ENCODE assay signal across 13 cellular contexts in genomic region chr3:114178770-114179368, GRCh38. TPM values are rescaled to one million over a fixed set of nuclear protein-coding genes. Genes with fewer than 3 reads are reported as not detected.
A peak's percentile ranks its signal among the peaks of the same experiment; 100 is the strongest.
DNase-seq lines count a peak whose midpoint lies in the region; ATAC-seq, FAIRE-seq and TF ChIP-seq lines count a peak whose summit lies in the region.
"Had no signal": no experiment of that assay in that cellular context is flagged by ENCODE, and none has a peak within 500 bp of the region (broad histone marks: within the 10 kb centered on the region; RNA-seq: fewer than 3 reads in every experiment).

TSS of gene DRD3 (minus strand) at chr3:114179052. CDS start at chr3:114171992, 7,060 bp downstream.

- POLR2A ChIA-PET in activated CD4-positive, alpha-beta T cell treated with anti-CD3 and anti-CD28 coated beads for 36 hours (lab: Charles Lee) = no interaction called here
- POLR2A ChIA-PET in H1 (lab: Charles Lee; ENCODE audit: partially characterized antibody) = interaction anchor here (1.2 to 1.8 kb wide), 2 partner anchors 10 to 24 kb away, joined by 3 to 9 read pairs; no protein-coding TSS in a partner anchor

- H3K4me3 ChIP-seq in H1 (ENCODE audit: extremely low read depth in 1 of 4, insufficient read depth in 2 of 4, low read depth in 3 of 4, low read length in 4 of 4) = no peak within 1 kb of the TSS
- no peak within 1 kb of the TSS for H3K4me3 ChIP-seq in transverse colon
- no peak within 1 kb of the TSS for H3K4me3 ChIP-seq in psoas muscle
- H3K4me3 ChIP-seq: ovary had no signal

- H3K4me3 Mint-ChIP-seq in activated CD4-positive, alpha-beta T cell treated with anti-CD3 and anti-CD28 coated beads for 36 hours = no peak within 1 kb of the TSS
- no peak within 1 kb of the TSS for H3K4me3 Mint-ChIP-seq in neural crest cell
- H3K4me3 Mint-ChIP-seq: IgD-negative memory B cell; stimulated activated naive B cell treated with anti-CD40 and anti-IgM and Interleukin-4, amounts not matched to agents 10 μg/mL and 1 μg/mL and 100 μg/mL, for 72 hours had no signal

- H3K27ac ChIP-seq in H1 (ENCODE audit: low read depth, low read length) = no peak within 1 kb of the TSS
- no peak within 1 kb of the TSS for H3K27ac ChIP-seq in transverse colon
- no peak within 1 kb of the TSS for H3K27ac ChIP-seq in psoas muscle
- H3K27ac ChIP-seq: ovary had no signal

- H3K27me3 ChIP-seq in H1 (replicated peaks in 1 of 4; ENCODE audit: control insufficient read depth in 3 of 4, extremely low read depth in 1 of 4, insufficient read depth in 3 of 4, low read length in 3 of 4) = no peaks in the 10 kb centered on the region
- H3K27me3 ChIP-seq in transverse colon = no peaks in the 10 kb centered on the region
- no peaks in the 10 kb centered on the region for H3K27me3 ChIP-seq in psoas muscle (ENCODE audit: insufficient read depth in 3 of 3, low read length in 2 of 3)
- H3K27me3 ChIP-seq: ovary had no signal

- TF ChIP-seq EP300 in H1 (IDR thresholded peaks at IDR 0.05; ENCODE audit: borderline replicate concordance in 1 of 2, low read depth in 2 of 2, low read length in 2 of 2) (no peak), transverse colon (IDR thresholded peaks at IDR 0.05; ENCODE audit: low read depth) (no peak)

- H3K23ac ChIP-seq in H1 (ENCODE audit: insufficient read length) = no peak within 1 kb of the TSS

- TF ChIP-seq CTCF in H1 (IDR thresholded peaks at IDR 0.05; ENCODE audit: control extremely low read depth in 1 of 3, insufficient read depth in 1 of 3, low read depth in 1 of 3, low read length in 3 of 3) = no peak
- no peak for TF ChIP-seq CTCF in neural crest cell (conservative IDR thresholded peaks at IDR 0.05)
- TF ChIP-seq CTCF in transverse colon (IDR thresholded peaks at IDR 0.05) = no peak
- TF ChIP-seq CTCF in psoas muscle (IDR thresholded peaks at IDR 0.05) = no peak

- H3K27ac Mint-ChIP-seq in activated CD4-positive, alpha-beta T cell treated with anti-CD3 and anti-CD28 coated beads for 36 hours = no peak within 1 kb of the TSS
- H3K27ac Mint-ChIP-seq in neural crest cell (ENCODE audit: unreplicated experiment) = no peak within 1 kb of the TSS
- H3K27ac Mint-ChIP-seq: stimulated activated naive B cell treated with anti-CD40 and anti-IgM and Interleukin-4, amounts not matched to agents 10 μg/mL and 1 μg/mL and 100 μg/mL, for 72 hours had no signal

- H3K36me3 Mint-ChIP-seq in activated CD4-positive, alpha-beta T cell treated with anti-CD3 and anti-CD28 coated beads for 36 hours (ENCODE audit: low read depth) = no peaks in the 10 kb centered on the region
- H3K36me3 Mint-ChIP-seq in neural crest cell (ENCODE audit: low read depth) = no peaks in the 10 kb centered on the region

- no peak for TF ChIP-seq RAD21 in H1 (IDR thresholded peaks at IDR 0.05 in 1 of 2, conservative IDR thresholded peaks at IDR 0.05 in 1 of 2; ENCODE audit: low read depth in 2 of 2, low read length in 2 of 2)

- no peaks in the 10 kb centered on the region for H3K79me1 ChIP-seq in H1 (ENCODE audit: low read depth, low read length)

- no peak within 1 kb of the TSS for H2BK15ac ChIP-seq in H1 (ENCODE audit: low read length)

- no peaks in the 10 kb centered on the region for H4K20me1 ChIP-seq in H1 (replicated peaks in 1 of 2; ENCODE audit: control insufficient read depth in 1 of 2, insufficient read depth in 2 of 2, low read length in 2 of 2)

- H4K8ac ChIP-seq in H1 (ENCODE audit: extremely low read depth, insufficient read depth, low read length) = no peak within 1 kb of the TSS

- no peak within 1 kb of the TSS for H2BK120ac ChIP-seq in H1 (replicated peaks; ENCODE audit: low read depth, low read length)

- H3K4me1 ChIP-seq in H1 (replicated peaks in 1 of 4; ENCODE audit: control insufficient read depth in 3 of 4, insufficient read depth in 4 of 4, low read length in 3 of 4) (peaks cover 0 to 7% (median 1%) of the 10 kb centered on the region in 4 experiments; a peak in 2 of 7 replicates), transverse colon (no peaks in the 10 kb centered on the region), psoas muscle (peaks cover 8% of the 10 kb centered on the region)

- H3K9ac ChIP-seq in H1 (replicated peaks in 1 of 4; ENCODE audit: extremely low read depth in 1 of 4, low read depth in 3 of 4, low read length in 3 of 4) = no peak within 1 kb of the TSS

- no peaks in the 10 kb centered on the region for H3K23me2 ChIP-seq in H1 (ENCODE audit: low read depth, low read length)

- in situ Hi-C loops in transverse colon (cut with MboI; ENCODE audit: low pct_ligation_motif_present in 1 of 4, low pct_unique_long_range_greater_than_20kb in 1 of 4, low sequenced_read_pairs in 3 of 4) = no loop called here

- CTCF ChIA-PET in activated CD4-positive, alpha-beta T cell treated with anti-CD3 and anti-CD28 coated beads for 36 hours (lab: Charles Lee) = interaction anchor here (0.6 to 1.1 kb wide), 4 partner anchors 10 to 1272 kb away, joined by 3 read pairs; no protein-coding TSS in a partner anchor
- CTCF ChIA-PET in H1 (lab: Charles Lee; ENCODE audit: partially characterized antibody) = interaction anchor here (0.7 to 2.2 kb wide), 21 partner anchors 10 to 240 kb away, joined by 3 to 10 read pairs (median 4); no protein-coding TSS in a partner anchor

- TF ChIP-seq POLR2A in H1 (IDR thresholded peaks at IDR 0.05; ENCODE audit: control extremely low read depth in 1 of 2, low read depth in 2 of 2, low read length in 2 of 2) = no peak
- TF ChIP-seq POLR2A in transverse colon (IDR thresholded peaks at IDR 0.05) = no peak

- no peak within 1 kb of the TSS for H3K4ac ChIP-seq in H1 (replicated peaks; ENCODE audit: insufficient read length, low read depth, low read length)

- H4K5ac ChIP-seq in H1 (ENCODE audit: insufficient read length, low read depth, low read length) = no peak within 1 kb of the TSS

- no peaks in the 10 kb centered on the region for H3K79me2 ChIP-seq in H1 (ENCODE audit: control insufficient read depth in 1 of 2, insufficient read depth in 2 of 2, low read length in 2 of 2)

- peak within 1 kb of the TSS in 1 of 2 experiments; percentile 45; a peak in 2 of 4 replicates for H3K4me2 ChIP-seq in H1 (ENCODE audit: insufficient read depth in 1 of 2, low read depth in 2 of 2, low read length in 2 of 2)

- H3K9me3 ChIP-seq in H1 (ENCODE audit: insufficient read depth in 2 of 2, low read depth in 1 of 2, low read length in 1 of 2) (no peaks in the 10 kb centered on the region), transverse colon (no peaks in the 10 kb centered on the region), psoas muscle (no peaks in the 10 kb centered on the region)
- H3K9me3 ChIP-seq: ovary had no signal

- H3K27me3 Mint-ChIP-seq in activated CD4-positive, alpha-beta T cell treated with anti-CD3 and anti-CD28 coated beads for 36 hours = peaks cover 13% of the 10 kb centered on the region
- peaks cover 72% of the 10 kb centered on the region for H3K27me3 Mint-ChIP-seq in neural crest cell (ENCODE audit: low read depth)

- no peak for ATAC-seq in activated CD4-positive, alpha-beta T cell treated with anti-CD3 and anti-CD28 coated beads for 36 hours
- ATAC-seq in psoas muscle = no peak
- ATAC-seq in GM21737 (IDR thresholded peaks at IDR 0.05; ENCODE audit: unreplicated experiment) = no peak

- intact Hi-C loops in activated CD4-positive, alpha-beta T cell treated with anti-CD3 and anti-CD28 coated beads for 36 hours (cut with DNase I, micrococcal nuclease) = no loop called here
- intact Hi-C loops in transverse colon (cut with DNase I; ENCODE audit: low total_unique reads) = no loop called here
- intact Hi-C loops in psoas muscle (cut with DNase I) = no loop called here

- no peak within 1 kb of the TSS for H2AK5ac ChIP-seq in H1 (ENCODE audit: low read depth, low read length)

- no peak within 1 kb of the TSS for H3K14ac ChIP-seq in H1 (ENCODE audit: insufficient read length)

- no peak within 1 kb of the TSS for H2AFZ ChIP-seq in H1 (ENCODE audit: low read length)

- H2BK12ac ChIP-seq in H1 (ENCODE audit: low read depth, low read length) = no peak within 1 kb of the TSS

- H4K91ac ChIP-seq in H1 (replicated peaks; ENCODE audit: insufficient read length, low read length) = no peak within 1 kb of the TSS

- peaks cover under 1% of the 10 kb centered on the region for H3K9me3 Mint-ChIP-seq in activated CD4-positive, alpha-beta T cell treated with anti-CD3 and anti-CD28 coated beads for 36 hours (ENCODE audit: low read depth)
- H3K9me3 Mint-ChIP-seq in neural crest cell = peaks cover 2% of the 10 kb centered on the region

- H3K4me1 Mint-ChIP-seq in activated CD4-positive, alpha-beta T cell treated with anti-CD3 and anti-CD28 coated beads for 36 hours = peaks cover 4% of the 10 kb centered on the region
- no peaks in the 10 kb centered on the region for H3K4me1 Mint-ChIP-seq in neural crest cell

- no peak within 1 kb of the TSS for H3K18ac ChIP-seq in H1 (ENCODE audit: extremely low read depth, low read length)

- H3K36me3 ChIP-seq in H1 (ENCODE audit: control insufficient read depth in 2 of 4, insufficient read depth in 4 of 4, low read length in 3 of 4) (no peaks in the 10 kb centered on the region), transverse colon (no peaks in the 10 kb centered on the region), psoas muscle (ENCODE audit: insufficient read depth in 1 of 2, low read depth in 1 of 2) (no peaks in the 10 kb centered on the region)
- H3K36me3 ChIP-seq: ovary had no signal

- H2BK5ac ChIP-seq in H1 (ENCODE audit: low read depth, low read length) = no peak within 1 kb of the TSS

- peak; percentile 93 for FAIRE-seq in H1 (lab: Jason Lieb, UNC)
- FAIRE-seq: TTC549 had no signal

- H2BK20ac ChIP-seq in H1 (ENCODE audit: low read length) = no peak within 1 kb of the TSS

- WGBS in H1 (ENCODE audit: extremely low coverage in 1 of 2, insufficient coverage in 1 of 2, insufficient read length in 1 of 2, insufficient replicate concordance in 2 of 2, low coverage in 1 of 2, low lambda C conversion rate in 2 of 2, missing lambda C conversion rate in 1 of 2), 2 experiments = 21% methylated on average over 7 of the region's 7 CpGs; no CpG with 5 or more reads in 1 of the 2 experiments
- WGBS in transverse colon (ENCODE audit: low coverage in 1 of 2), 2 donors = 28 to 41% methylated on average over 6 to 7 of the region's 7 CpGs
- WGBS in psoas muscle, 3 donors = 2 to 5% (median 3%) methylated on average over 7 of the region's 7 CpGs

- H3K56ac ChIP-seq in H1 (replicated peaks; ENCODE audit: insufficient read length, low read depth, low read length) = no peak within 1 kb of the TSS

- DNase-seq in activated CD4-positive, alpha-beta T cell treated with anti-CD3 and anti-CD28 coated beads for 36 hours = peak; percentile 49
- no peak for DNase-seq in activated CD4-positive, alpha-beta T cell treated with anti-CD3 and anti-CD28 coated beads, Interleukin-2, amount 50 U/mL, for 1 hour
- DNase-seq in RKO (ENCODE audit: low spot score) (peak; percentile 41), H1 (ENCODE audit: low read depth in 1 of 2, low spot score in 2 of 2) (peak in 1 of 2 experiments; percentile 63), neural crest cell (ENCODE audit: low read depth, low spot score) (peak; percentile 51), transverse colon (no peak), psoas muscle (no peak)
- DNase-seq: cortex of kidney; stimulated activated naive B cell treated with anti-CD40 and anti-IgM and Interleukin-4, amounts not matched to agents 10 μg/mL and 1 μg/mL and 100 μg/mL, for 72 hours had no signal

RNA-seq across cellular contexts. Expression of gene DRD3, which starts in this region (rescaled TPM):
- total RNA-seq in activated CD4-positive, alpha-beta T cell treated with anti-CD3 and anti-CD28 coated beads for 36 hours = not detected
- total RNA-seq in H1 (2021; fragmentation: NEBNext Ultra II Directional; extraction: Animal tissue kit (Norgen Biotek cat#: 25700)) = 0.32 and 0.34 TPM in 2 replicates
- 1.2 and 1.3 TPM in 2 replicates for polyA plus RNA-seq in H1 (2011; rRNA removed)
- polyA plus RNA-seq in H1 (2011; cell fraction: cytosol; rRNA removed) = 0.59 TPM
- 0.86 TPM for polyA plus RNA-seq in H1 (2011; cell fraction: nucleus; rRNA removed)
- polyA plus RNA-seq in H1 (2012, experiment 1 of 2) = 0.18 to 0.46 TPM (median 0.37 TPM) in 4 replicates
- 0.28 TPM for polyA plus RNA-seq in H1 (2012, experiment 2 of 2)
- polyA plus RNA-seq in H1 (2013, experiment 1 of 2) = 1.0 TPM
- polyA plus RNA-seq in H1 (2013, experiment 2 of 2) = 0.72 TPM
- 0.22 and 1.2 TPM in 2 replicates for polyA minus RNA-seq in H1 (2011; rRNA and poly(A)+ RNA removed)
- not detected for polyA minus RNA-seq in H1 (2011; cell fraction: cytosol; rRNA and poly(A)+ RNA removed)
- 1.2 TPM for polyA minus RNA-seq in H1 (2011; cell fraction: nucleus; rRNA and poly(A)+ RNA removed)
- not detected in 2 replicates for total RNA-seq in neural crest cell
- total RNA-seq in transverse colon = not detected
- total RNA-seq in psoas muscle = not detected
- not detected for polyA plus RNA-seq in psoas muscle
- total RNA-seq: ovary had no signal
- polyA plus RNA-seq: IgD-negative memory B cell, ovary had no signal

Comparison
In these comparisons a context has a peak if more than half of its experiments do, and no peak if none do; other contexts are left out.
1. Peak in DNase-seq in activated CD4-positive, alpha-beta T cell treated with anti-CD3 and anti-CD28 coated beads for 36 hours; RNA of the gene not detected or under 1 TPM.
2. Peak in DNase-seq in neural crest cell; RNA of the gene not detected or under 1 TPM.